8 cellular contexts compared by ENCODE assay signal in the genomic region with DNA sequence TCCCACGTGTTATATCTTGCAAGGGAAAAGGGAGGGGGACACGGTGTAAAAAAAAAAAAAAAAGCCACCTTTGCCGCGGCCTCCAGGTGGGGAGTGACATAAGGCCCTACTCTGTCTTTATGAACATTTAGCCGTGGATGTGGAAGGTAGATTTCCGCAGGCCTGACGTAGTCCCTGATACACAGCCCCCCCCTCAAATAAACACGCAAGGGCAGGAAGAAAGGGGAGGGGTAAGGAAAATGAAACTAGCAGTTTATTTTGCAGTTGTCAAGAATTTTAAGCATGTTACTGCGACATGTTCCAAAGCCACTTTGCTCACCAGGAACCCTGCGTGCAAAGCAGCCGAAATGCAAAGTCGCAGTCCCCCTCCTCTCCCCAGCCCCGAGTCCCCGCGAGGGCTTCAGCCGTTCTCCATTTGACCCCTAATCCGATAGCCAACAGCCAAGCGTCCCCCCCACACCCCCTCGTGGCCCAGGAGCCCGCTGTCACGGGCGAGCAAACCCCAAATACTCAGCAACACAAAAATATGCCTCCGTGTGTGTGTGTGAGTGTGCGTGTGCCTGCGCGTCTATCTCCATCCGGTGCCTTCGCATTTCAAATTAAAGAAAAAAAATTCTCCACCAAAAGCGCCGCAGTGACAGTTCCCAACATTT. TPM values are rescaled to one million over a fixed set of nuclear protein-coding genes. Genes with fewer than 3 reads are reported as not detected.
DNase-seq lines count a peak whose midpoint lies in the region; ATAC-seq and TF ChIP-seq lines count a peak whose summit lies in the region.

No MANE protein-coding gene starts in this region.

- intact Hi-C loops in upper lobe of right lung (cut with DNase I) = no loop called here

- peaks cover 30% of the 10 kb centered on the region for H3K27me3 ChIP-seq in upper lobe of right lung

- H3K27ac ChIP-seq in C4-2B (peak overlapping the region; percentile 94), upper lobe of right lung (peak overlapping the region; percentile 91)

- H3K4me1 Mint-ChIP-seq in brain (peaks cover 61% of the 10 kb centered on the region), memory B cell (peaks cover 26% of the 10 kb centered on the region)

- H3K9me3 ChIP-seq in upper lobe of right lung = no peaks in the 10 kb centered on the region

- H3K9me3 Mint-ChIP-seq in brain = peaks cover 0 to 6% (median 3%) of the 10 kb centered on the region in 5 experiments
- no peaks in the 10 kb centered on the region for H3K9me3 Mint-ChIP-seq in memory B cell

- H3K36me3 Mint-ChIP-seq in brain (peaks cover 21% of the 10 kb centered on the region), memory B cell (peaks cover 15% of the 10 kb centered on the region)

- H3K36me3 ChIP-seq in upper lobe of right lung = peaks cover 22% of the 10 kb centered on the region

- TF ChIP-seq CTCF in C4-2B (conservative IDR thresholded peaks at IDR 0.05) = no peak
- TF ChIP-seq CTCF in brain (conservative IDR thresholded peaks at IDR 0.05) = peak in 1 of 2 experiments; percentile 7
- no peak for TF ChIP-seq CTCF in upper lobe of right lung (IDR thresholded peaks at IDR 0.05)

- peaks cover 49% of the 10 kb centered on the region for H3K27me3 Mint-ChIP-seq in brain
- peaks cover 10% of the 10 kb centered on the region for H3K27me3 Mint-ChIP-seq in memory B cell

- peak overlapping the region; percentile 94 to 98 (median 96) for H3K4me3 Mint-ChIP-seq in brain
- H3K4me3 Mint-ChIP-seq in memory B cell = peak overlapping the region; percentile 99

- peak; percentile 55 for DNase-seq in NAMALWA (ENCODE audit: low spot score)
- peak in 1 of 2 donors; percentile 40 for DNase-seq in memory B cell (ENCODE audit: low spot score in 2 of 2)
- DNase-seq in upper lobe of right lung = no peak
- DNase-seq in cerebellum (ENCODE audit: low spot score) = no peak
- no peak for DNase-seq in NCI-H1105 treated with DMSO at 0.1 percent for 48 hours (lab: John Stamatoyannopoulos, UW)

- H3K4me3 ChIP-seq in upper lobe of right lung = peak overlapping the region; percentile 73

- ATAC-seq in memory B cell (ENCODE audit: low read depth) (peak; percentile 16), upper lobe of right lung (no peak), HG03442 (IDR thresholded peaks at IDR 0.05; ENCODE audit: unreplicated experiment) (no peak)

- H3K4me1 ChIP-seq in upper lobe of right lung = peaks cover 48% of the 10 kb centered on the region

- peak overlapping the region; percentile 95 to 99 (median 97) for H3K27ac Mint-ChIP-seq in brain
- peak overlapping the region; percentile 94 for H3K27ac Mint-ChIP-seq in memory B cell

RNA-seq across cellular contexts. Expression of gene CBX4, which starts 1.2 kb away (rescaled TPM):
- 30.6 TPM for polyA plus RNA-seq in brain (ENCODE audit: insufficient read depth, low read depth, low replicate concordance)
- total RNA-seq in upper lobe of right lung (20.2 TPM), cerebellum (15.4 TPM)

RNA-seq across cellular contexts. Expression of gene CBX8, which starts 41.1 kb away (rescaled TPM):
- 9.4 TPM for polyA plus RNA-seq in brain (ENCODE audit: insufficient read depth, low read depth, low replicate concordance)
- total RNA-seq in upper lobe of right lung (4.9 TPM), cerebellum (7.4 TPM)
